In the genomic region with DNA sequence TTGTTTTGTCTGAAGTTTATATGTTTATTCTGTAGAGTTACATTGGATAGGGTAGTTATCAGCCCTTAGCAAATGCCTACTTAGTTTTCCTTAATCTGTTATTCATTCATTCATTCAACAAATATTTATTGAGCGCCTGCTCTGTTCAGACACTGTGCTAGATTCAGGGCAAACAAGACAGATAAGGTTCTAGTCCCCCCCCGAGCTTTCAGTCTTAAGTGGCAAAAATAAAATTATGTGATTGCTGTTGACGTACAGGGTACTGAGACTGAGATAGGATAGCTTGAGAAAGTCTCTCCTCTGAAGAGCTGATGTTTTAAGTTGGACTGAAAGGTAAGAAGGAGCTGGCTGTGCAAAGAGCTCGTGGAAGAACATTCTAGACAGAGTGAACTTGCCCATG, we compare ENCODE assay signal across 17 cellular contexts.
"Had no signal": no experiment of that assay in that cellular context is flagged by ENCODE, and none has a peak within 500 bp of the region (broad histone marks: within the 10 kb centered on the region; RNA-seq: fewer than 3 reads in every experiment).

No MANE protein-coding gene starts in this region.

- H3K27me3 ChIP-seq: thyroid gland had no signal

- ATAC-seq: mucosa of descending colon; naive thymus-derived CD8-positive, alpha-beta T cell; stimulated activated naive CD8-positive, alpha-beta T cell treated with anti-CD3 and anti-CD28 coated beads, Interleukin-15, amount 100 ng/mL, for 72 hours had no signal

- H3K4me3 Mint-ChIP-seq: activated CD4-positive, alpha-beta memory T cell treated with anti-CD3 and anti-CD28 coated beads for 36 hours; activated naive CD8-positive, alpha-beta T cell treated with anti-CD3 and anti-CD28 coated beads, Interleukin-2, amount 10 ng/mL, durations not matched to agents 7 days and 5 days; naive thymus-derived CD8-positive, alpha-beta T cell; stimulated activated naive CD8-positive, alpha-beta T cell treated with anti-CD3 and anti-CD28 coated beads, Interleukin-15, amount 100 ng/mL, for 72 hours; T-helper 2 cell treated with Interferon-gamma antibody and Interleukin-4, amounts not matched to agents 5 μg/mL and 100 μg/mL, for 36 hours had no signal

- H3K4me1 Mint-ChIP-seq: activated naive CD8-positive, alpha-beta T cell treated with anti-CD3 and anti-CD28 coated beads, Interleukin-2, amount 10 ng/mL, durations not matched to agents 7 days and 5 days; naive thymus-derived CD8-positive, alpha-beta T cell; stimulated activated naive CD8-positive, alpha-beta T cell treated with anti-CD3 and anti-CD28 coated beads, Interleukin-15, amount 100 ng/mL, for 72 hours had no signal

- H3K27ac ChIP-seq: prostate gland had no signal

- H3K27me3 Mint-ChIP-seq: activated CD4-positive, alpha-beta memory T cell treated with anti-CD3 and anti-CD28 coated beads for 36 hours had no signal

- H3K36me3 Mint-ChIP-seq: activated CD4-positive, alpha-beta memory T cell treated with anti-CD3 and anti-CD28 coated beads for 36 hours; activated naive CD8-positive, alpha-beta T cell treated with anti-CD3 and anti-CD28 coated beads, Interleukin-2, amount 10 ng/mL, durations not matched to agents 7 days and 5 days; naive thymus-derived CD8-positive, alpha-beta T cell had no signal

- H3K27ac Mint-ChIP-seq: activated CD4-positive, alpha-beta memory T cell treated with anti-CD3 and anti-CD28 coated beads for 36 hours; activated naive CD8-positive, alpha-beta T cell treated with anti-CD3 and anti-CD28 coated beads, Interleukin-2, amount 10 ng/mL, durations not matched to agents 7 days and 5 days; naive thymus-derived CD8-positive, alpha-beta T cell; T-helper 2 cell treated with Interferon-gamma antibody and Interleukin-4, amounts not matched to agents 5 μg/mL and 100 μg/mL, for 36 hours had no signal

- DNase-seq: activated CD4-positive, alpha-beta memory T cell treated with anti-CD3 and anti-CD28 coated beads for 36 hours; activated CD4-positive, alpha-beta T cell treated with anti-CD3 and anti-CD28 coated beads for 1 hour; activated gamma-delta T cell; activated naive CD8-positive, alpha-beta T cell treated with anti-CD3 and anti-CD28 coated beads, Interleukin-2, amount 10 ng/mL, durations not matched to agents 7 days and 5 days; activated T-cell treated with anti-CD3 and anti-CD28 coated beads, Interleukin-2, amount 50 U/mL, for 48 hours; aorta; effector memory CD4-positive, alpha-beta T cell; mucosa of descending colon; naive thymus-derived CD8-positive, alpha-beta T cell; nucleus accumbens; stimulated activated CD4-positive, alpha-beta T cell treated with anti-CD3 and anti-CD28 coated beads, Interleukin-4, amount 100 ng/mL, for 4 hours; stimulated activated naive CD8-positive, alpha-beta T cell treated with anti-CD3 and anti-CD28 coated beads, Interleukin-15, amount 100 ng/mL, for 72 hours; SW 1271; thyroid gland had no signal

- H3K9me3 ChIP-seq: mucosa of descending colon, prostate gland, thyroid gland had no signal

- H3K4me3 ChIP-seq: lung, mucosa of descending colon, prostate gland, thyroid gland had no signal

- H3K9me3 Mint-ChIP-seq: activated CD4-positive, alpha-beta memory T cell treated with anti-CD3 and anti-CD28 coated beads for 36 hours; activated naive CD8-positive, alpha-beta T cell treated with anti-CD3 and anti-CD28 coated beads, Interleukin-2, amount 10 ng/mL, durations not matched to agents 7 days and 5 days; naive thymus-derived CD8-positive, alpha-beta T cell; stimulated activated naive CD8-positive, alpha-beta T cell treated with anti-CD3 and anti-CD28 coated beads, Interleukin-15, amount 100 ng/mL, for 72 hours; T-helper 2 cell treated with Interferon-gamma antibody and Interleukin-4, amounts not matched to agents 5 μg/mL and 100 μg/mL, for 36 hours had no signal

- H3K36me3 ChIP-seq: prostate gland, thyroid gland had no signal
